Comparison of ENCODE assay signal across 21 cellular contexts in the genomic region with DNA sequence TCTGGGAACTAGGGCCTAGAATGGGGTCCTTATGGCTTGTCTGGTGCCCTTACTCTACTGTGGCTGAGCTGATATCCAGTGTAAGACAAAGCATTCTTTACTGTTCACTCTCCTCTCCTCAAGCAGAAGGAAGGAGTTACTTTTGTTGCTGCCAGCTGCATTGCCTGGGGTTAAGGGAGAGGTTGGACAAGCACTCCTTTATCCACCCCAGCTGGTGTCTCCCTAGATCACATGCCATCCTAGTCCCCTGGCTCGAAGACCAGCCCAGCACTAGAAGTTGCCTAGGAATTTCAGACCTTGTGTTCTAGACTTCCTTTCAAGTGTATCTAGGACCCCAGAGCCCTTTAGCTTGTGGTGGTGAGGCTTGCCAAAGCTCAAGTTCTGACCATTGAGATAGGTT.
"Had no signal": no experiment of that assay in that cellular context is flagged by ENCODE, and none has a peak within 500 bp of the region (broad histone marks: within the 10 kb centered on the region; RNA-seq: fewer than 3 reads in every experiment).

No MANE protein-coding gene starts in this region.

- ATAC-seq: effector memory CD8-positive, alpha-beta T cell; esophagus mucosa; gastroesophageal sphincter; heart left ventricle; left cardiac atrium; left lung; left ventricle myocardium superior; lower lobe of right lung; mucosa of descending colon had no signal

- H3K4me3 ChIP-seq: colonic mucosa, esophagus squamous epithelium, gastroesophageal sphincter, heart left ventricle, hepatocyte, left lung, lower lobe of right lung, mucosa of descending colon had no signal

- H3K9me3 ChIP-seq: colonic mucosa, esophagus squamous epithelium, mucosa of descending colon had no signal

- H3K79me2 ChIP-seq: hepatocyte had no signal

- DNase-seq: colonic mucosa; cortex of kidney; effector CD8-positive, alpha-beta T cell; effector memory CD8-positive, alpha-beta T cell; endodermal cell; erythroblast; esophagus squamous epithelium; foreskin fibroblast; heart left ventricle; hypothalamus; left cardiac atrium; left lung; left ventricle myocardium superior; lower lobe of right lung; mesenchymal stem cell; mucosa of descending colon; naive B cell had no signal

- H3K4me2 ChIP-seq: hepatocyte had no signal

- H2AFZ ChIP-seq: hepatocyte had no signal

- H3K27ac ChIP-seq: colonic mucosa, epithelial cell of prostate, esophagus squamous epithelium, gastroesophageal sphincter, heart left ventricle, hepatocyte, left lung, lower lobe of right lung had no signal

- H3K36me3 ChIP-seq: colonic mucosa, esophagus squamous epithelium, gastroesophageal sphincter, heart left ventricle, left lung, lower lobe of right lung had no signal

- H3K27me3 ChIP-seq: colonic mucosa, esophagus squamous epithelium, gastroesophageal sphincter, heart left ventricle, hepatocyte, left lung had no signal

- H3K4me1 ChIP-seq: colonic mucosa, esophagus squamous epithelium, gastroesophageal sphincter, heart left ventricle, left lung, lower lobe of right lung had no signal
